Comparison of ENCODE assay signal across 8 cellular contexts in the genomic region with DNA sequence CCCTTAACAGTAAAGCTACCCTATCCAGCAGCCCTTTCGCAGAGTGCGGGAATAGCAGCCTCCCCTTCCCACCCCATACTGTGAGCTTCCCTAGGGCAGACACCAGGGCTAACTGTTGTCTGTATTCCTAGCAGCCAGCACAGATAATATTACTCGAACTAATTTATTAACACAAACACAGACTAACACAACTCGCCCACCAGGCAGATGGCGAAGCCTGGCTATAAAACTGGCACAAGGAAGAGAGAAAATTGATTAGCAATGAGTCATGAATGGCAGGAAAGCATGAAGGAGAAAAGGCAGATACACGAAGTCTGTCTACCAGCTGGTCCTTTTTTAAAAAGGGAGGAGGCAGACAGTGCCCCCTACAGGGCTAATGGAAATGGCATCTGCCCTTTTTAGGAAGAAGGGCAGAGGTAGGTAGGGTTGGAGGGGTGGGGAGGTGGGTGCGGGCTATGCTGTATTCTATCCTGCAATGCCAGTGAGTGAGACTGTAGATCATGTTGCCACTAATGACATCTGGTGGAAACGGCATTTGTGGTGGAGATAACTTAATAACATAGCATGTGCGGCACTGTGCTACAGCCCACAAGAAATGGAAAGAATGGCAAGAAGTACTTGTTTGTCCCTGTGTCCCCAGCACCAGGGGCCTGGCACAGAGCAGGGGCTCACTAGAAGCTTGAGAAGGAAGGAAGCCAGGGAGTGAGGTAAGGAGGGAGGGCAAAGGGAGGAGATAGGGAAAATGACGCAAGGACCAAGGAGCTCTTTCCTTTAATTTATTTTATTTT. TPM values are rescaled to one million over a fixed set of nuclear protein-coding genes. Genes with fewer than 3 reads are reported as not detected.
DNase-seq lines count a peak whose midpoint lies in the region; ATAC-seq, FAIRE-seq and TF ChIP-seq lines count a peak whose summit lies in the region.

No MANE protein-coding gene starts in this region.

- no peaks in the 10 kb centered on the region for H3K9me3 ChIP-seq in GM12878 (replicated peaks; ENCODE audit: control insufficient read depth, insufficient read depth, low read length)

- SMC1A ChIA-PET in GM12878 (lab: Charles Lee; ENCODE audit: uncharacterized antibody, unreplicated experiment) = interaction anchor here (0.7 to 15.8 kb wide), 10 partner anchors 9 to 417 kb away, joined by 3 to 197 read pairs (median 4); a partner anchor contains a TSS

- POLR2A ChIA-PET in GM10248 (lab: Yijun Ruan, JAX) (no interaction called here), GM12878 (lab: Charles Lee) (interaction anchor here (0.6 to 1.2 kb wide), 3 partner anchors 72 to 283 kb away, joined by 3 to 9 read pairs (median 5); a partner anchor contains a TSS)

- H3K36me3 ChIP-seq in GM12878 (ENCODE audit: control insufficient read depth in 2 of 2, insufficient read depth in 2 of 2, low read length in 1 of 2) = no peaks in the 10 kb centered on the region

- no peaks in the 10 kb centered on the region for H3K4me1 ChIP-seq in GM12878 (ENCODE audit: control insufficient read depth, insufficient read depth, low read length)

- CTCF ChIA-PET in GM10248 (lab: Yijun Ruan, JAX) (interaction anchor here (0.5 to 10.0 kb wide), 35 partner anchors 9 to 372 kb away, joined by 3 to 144 read pairs (median 4); a partner anchor contains a TSS), GM12878 (lab: Yijun Ruan, JAX) (interaction anchor here (0.6 to 10.1 kb wide), 34 partner anchors 9 to 417 kb away, joined by 3 to 128 read pairs (median 5); a partner anchor contains a TSS)

- in situ Hi-C loops in GM12878 (cut with MboI) = no loop called here

- RAD21 ChIA-PET in GM12878 (lab: Charles Lee; ENCODE audit: unreplicated experiment) = interaction anchor here (0.8 to 6.2 kb wide), 11 partner anchors 14 to 335 kb away, joined by 3 to 53 read pairs (median 4); a partner anchor contains a TSS

- peak; percentile 78 for TF ChIP-seq RAD21 in GM12878 (IDR thresholded peaks at IDR 0.05; ENCODE audit: insufficient read depth, low read depth, low read length)

- intact Hi-C loops in GM12878 (cut with micrococcal nuclease; ENCODE audit: unreplicated experiment) = no loop called here

- TF ChIP-seq EP300 in GM12878 (IDR thresholded peaks at IDR 0.05; ENCODE audit: borderline replicate concordance in 1 of 2, control insufficient read depth in 1 of 2, low read depth in 2 of 2, low read length in 2 of 2) = no peak

- peak; percentile 52 for FAIRE-seq in GM12878 (lab: Jason Lieb, UNC)

- DNase-seq in GM10248 (ENCODE audit: extremely low spot score) = peak; percentile 55
- DNase-seq in NCI-H1092 (lab: John Stamatoyannopoulos, UW) = peak; percentile 61
- DNase-seq in T-helper 9 cell = peak; percentile 31
- no peak for DNase-seq in GM12878 (ENCODE audit: low read depth, low spot score)
- peak; percentile 78 for DNase-seq in inferior parietal cortex (ENCODE audit: extremely low spot score)
- DNase-seq in stimulated activated CD4-positive, alpha-beta T cell treated with anti-CD3 and anti-CD28 coated beads, Interleukin-2, amount 100 ng/mL, for 24 hours = peak; percentile 67 to 68

- H4K20me1 ChIP-seq in GM12878 (ENCODE audit: control insufficient read depth, insufficient read depth) = no peaks in the 10 kb centered on the region

- no peak for TF ChIP-seq POLR2A in GM12878 (IDR thresholded peaks at IDR 0.05; ENCODE audit: low read depth, low read length)

- 36% methylated on average over 10 of the region's 10 CpGs for WGBS in GM12878 (ENCODE audit: insufficient coverage, insufficient replicate concordance, low lambda C conversion rate, missing lambda C conversion rate)

- BruUV-seq in GM12878 (replicated peaks; lab: Mats Ljungman, UMichigan) = no TSS peak

- H3K4me3 ChIP-seq in GM12878 = no peak overlapping the region

- no peak overlapping the region for H3K9ac ChIP-seq in GM12878 (ENCODE audit: control insufficient read depth, insufficient read depth, low read length)

- H3K4me2 ChIP-seq in GM12878 (ENCODE audit: control insufficient read depth, insufficient read depth) = no peak overlapping the region

- no peaks in the 10 kb centered on the region for H3K27me3 ChIP-seq in GM12878 (replicated peaks in 1 of 2; ENCODE audit: control insufficient read depth in 2 of 2, insufficient read depth in 2 of 2, low read length in 1 of 2)

- ATAC-seq in GM12878 (peak; percentile 81), GM19023 (IDR thresholded peaks at IDR 0.05; ENCODE audit: unreplicated experiment) (no peak), GM19328 (IDR thresholded peaks at IDR 0.05; ENCODE audit: unreplicated experiment) (no peak)

- H3K27ac ChIP-seq in GM12878 (ENCODE audit: control insufficient read depth, insufficient read depth) = no peak overlapping the region

- H3K79me2 ChIP-seq in GM12878 (ENCODE audit: control insufficient read depth, insufficient read depth, low read length) = no peaks in the 10 kb centered on the region

- H2AFZ ChIP-seq in GM12878 (ENCODE audit: control insufficient read depth, low read depth, low read length) = no peak overlapping the region

- peak; percentile 52 for TF ChIP-seq CTCF in GM10248 (IDR thresholded peaks at IDR 0.05; ENCODE audit: control extremely low read depth, extremely low read depth, low read depth, missing control alignments)
- peak; percentile 63 to 76 (median 67) for TF ChIP-seq CTCF in GM12878 (IDR thresholded peaks at IDR 0.05 in 2 of 3, conservative IDR thresholded peaks at IDR 0.05 in 1 of 3; ENCODE audit: control insufficient read depth in 2 of 3, extremely low read depth in 1 of 3, insufficient read depth in 1 of 3, low read depth in 3 of 3, low read length in 3 of 3)

TF ChIP-seq in GM12878, 131 proteins besides CTCF, POLR2A, EP300 and RAD21:
- TF ChIP-seq SMC3 (IDR thresholded peaks at IDR 0.05; ENCODE audit: borderline replicate concordance, low read length) (peak; percentile 43; the same call in 1 of the 2 replicates), SRF (IDR thresholded peaks at IDR 0.05; ENCODE audit: low read depth in 2 of 2, low read length in 2 of 2) (peak; percentile 42 to 94; a peak in 3 of 4 replicates), STAT3 (IDR thresholded peaks at IDR 0.05; ENCODE audit: low read depth, low read length) (no peak), FOS (IDR thresholded peaks at IDR 0.05; ENCODE audit: borderline replicate concordance, extremely low read depth, insufficient read length) (no peak), NRF1 (conservative IDR thresholded peaks at IDR 0.05; ENCODE audit: low read depth, low read length) (no peak), BRCA1 (IDR thresholded peaks at IDR 0.05; ENCODE audit: low read depth, low read length) (no peak), SIX5 (IDR thresholded peaks at IDR 0.05; ENCODE audit: low read depth, low read length, severe bottlenecking) (no peak)

RNA-seq across cellular contexts. Expression of a gene that starts 30.6 kb away (rescaled TPM):
- 72.6 and 73.7 TPM in 2 replicates for total RNA-seq in GM12878 (2013; cell fraction: nucleolus; rRNA removed)
- total RNA-seq in GM12878 (2014; rRNA removed) (42.9 and 46.4 TPM in 2 replicates), GM12878 (2014; rRNA removed; fragmentation: Illumina TruSeq; extraction: Trizol) (71.5 and 74.7 TPM in 2 replicates), GM12878 (2021) (73.8 and 75.8 TPM in 2 replicates)
- polyA plus RNA-seq in GM12878 (2011; ENCODE audit: low read depth) = 23.7 TPM
- polyA plus RNA-seq in GM12878 (2011; rRNA removed) (24.0 and 27.5 TPM in 2 replicates), GM12878 (2014; fragmentation: Illumina TruSeq; extraction: Trizol) (106 and 138 TPM in 2 replicates), GM12878 (2014; fragmentation: Nextera tagmentation; extraction: Ambion mirVana) (10 to 100 TPM; 44.8 to 50.9 TPM), GM12878 (2014; rRNA removed) (49.2 and 49.7 TPM in 2 replicates), GM12878 (2016; fragmentation: Nextera tagmentation; extraction: Ambion mirVana) (100 to 1,000 TPM in 1 of 2 experiments, 10 to 100 TPM in 1; 97.0 to 101 TPM)
- 28.2 and 28.3 TPM in 2 replicates for polyA plus RNA-seq in GM12878 (2011; cell fraction: cytosol; rRNA removed)
- polyA plus RNA-seq in GM12878 (2011; cell fraction: nucleus; rRNA removed) = 71.0 and 107 TPM in 2 replicates
- 24.7 and 25.1 TPM in 2 replicates for polyA plus RNA-seq in GM12878 (2012)
- polyA minus RNA-seq in GM12878 (2011; rRNA and poly(A)+ RNA removed) = 35.7 and 55.2 TPM in 2 replicates
- 14.0 and 17.6 TPM in 2 replicates for polyA minus RNA-seq in GM12878 (2011; cell fraction: cytosol; rRNA and poly(A)+ RNA removed)
- polyA minus RNA-seq in GM12878 (2011; cell fraction: nucleus; rRNA and poly(A)+ RNA removed) = 46.8 and 107 TPM in 2 replicates
